Comparison of ENCODE assay signal across 17 cellular contexts in genomic region chr1:243924588-243925349, GRCh38.
DNase-seq lines count a peak whose midpoint lies in the region; ATAC-seq and TF ChIP-seq lines count a peak whose summit lies in the region.
"Had no signal": no experiment of that assay in that cellular context is flagged by ENCODE, and none has a peak within 500 bp of the region (broad histone marks: within the 10 kb centered on the region; RNA-seq: fewer than 3 reads in every experiment).

No MANE protein-coding gene starts in this region.

- no peak overlapping the region for H3K4me3 ChIP-seq in fibroblast of mammary gland (ENCODE audit: control insufficient read depth, low read depth, low read length)
- H3K4me3 ChIP-seq: cardiac muscle cell had no signal

- H3K27ac Mint-ChIP-seq in naive thymus-derived CD8-positive, alpha-beta T cell: peak overlapping the region in 1 of 10 donors; percentile 12
- H3K27ac Mint-ChIP-seq: activated CD4-positive, alpha-beta memory T cell treated with anti-CD3 and anti-CD28 coated beads for 36 hours; T-helper 1 cell treated with Interleukin-12 subunit alpha and Interleukin-12 subunit beta and Interleukin-4 antibody, amounts not matched to agents 30 μg/mL and 1 μg/mL, for 36 hours had no signal

- TF ChIP-seq CTCF in fibroblast of mammary gland (conservative IDR thresholded peaks at IDR 0.05; ENCODE audit: control insufficient read depth, insufficient read depth, low read depth, low read length): no peak

- H3K27me3 Mint-ChIP-seq in naive thymus-derived CD8-positive, alpha-beta T cell: peaks cover 9 to 15% (median 10%) of the 10 kb centered on the region in 5 donors

- ATAC-seq in naive thymus-derived CD8-positive, alpha-beta T cell: no peak
- ATAC-seq in GM19452 (IDR thresholded peaks at IDR 0.05; ENCODE audit: unreplicated experiment): no peak

- H3K4me3 Mint-ChIP-seq in naive thymus-derived CD8-positive, alpha-beta T cell: no peak overlapping the region
- H3K4me3 Mint-ChIP-seq: activated CD4-positive, alpha-beta memory T cell treated with anti-CD3 and anti-CD28 coated beads for 36 hours; T-helper 1 cell treated with Interleukin-12 subunit alpha and Interleukin-12 subunit beta and Interleukin-4 antibody, amounts not matched to agents 30 μg/mL and 1 μg/mL, for 36 hours had no signal

- peaks cover 0 to 2% (median 0%) of the 10 kb centered on the region in 4 donors for H3K4me1 Mint-ChIP-seq in naive thymus-derived CD8-positive, alpha-beta T cell

- DNase-seq in A172 (ENCODE audit: low spot score) (peak; percentile 25), HCEC 1CT (peak; percentile 50), SW 1271 (lab: John Stamatoyannopoulos, UW) (peak; percentile 9 to 39), fibroblast of mammary gland (ENCODE audit: low read depth) (peak; percentile 31), NCI-H524 treated with DMSO at 0.1 percent for 48 hours (lab: John Stamatoyannopoulos, UW) (no peak), putamen (ENCODE audit: low spot score) (no peak)
- DNase-seq in naive thymus-derived CD8-positive, alpha-beta T cell: no peak
- DNase-seq: activated CD4-positive, alpha-beta memory T cell treated with anti-CD3 and anti-CD28 coated beads for 36 hours; activated effector memory CD4-positive, alpha-beta T cell treated with Interleukin-2 at 50 U/mL for 16 hours; DMS53; NCI-H1694 treated with DMSO at 0.1 percent for 48 hours; NCI-H82; stimulated activated CD4-positive, alpha-beta T cell treated with anti-CD3 and anti-CD28 coated beads, Interleukin-4, amount 100 ng/mL, for 1 hour; stimulated activated naive CD4-positive, alpha-beta T cell had no signal

- POLR2A ChIA-PET in naive thymus-derived CD8-positive, alpha-beta T cell (lab: Charles Lee): no interaction called here

- H3K36me3 Mint-ChIP-seq in naive thymus-derived CD8-positive, alpha-beta T cell: no peaks in the 10 kb centered on the region
- H3K36me3 Mint-ChIP-seq: activated CD4-positive, alpha-beta memory T cell treated with anti-CD3 and anti-CD28 coated beads for 36 hours had no signal

- no peaks in the 10 kb centered on the region for H3K9me3 Mint-ChIP-seq in naive thymus-derived CD8-positive, alpha-beta T cell
- H3K9me3 Mint-ChIP-seq: activated CD4-positive, alpha-beta memory T cell treated with anti-CD3 and anti-CD28 coated beads for 36 hours; T-helper 1 cell treated with Interleukin-12 subunit alpha and Interleukin-12 subunit beta and Interleukin-4 antibody, amounts not matched to agents 30 μg/mL and 1 μg/mL, for 36 hours had no signal

Comparison
In these comparisons a context has a peak if more than half of its experiments do, and no peak if none do; other contexts are left out.
1. DNase-seq: peak in A172 (single experiment), HCEC 1CT (single experiment), SW 1271 (2 of 2) and fibroblast of mammary gland (single experiment); none in naive thymus-derived CD8-positive, alpha-beta T cell (0 of 10), NCI-H524 treated with DMSO at 0.1 percent for 48 hours (single experiment) and putamen (single experiment).